ENCODE assay signal across 14 cellular contexts in genomic region chr4:104879367-104879766, GRCh38.
DNase-seq lines count a peak whose midpoint lies in the region; ATAC-seq and TF ChIP-seq lines count a peak whose summit lies in the region.
"Had no signal": no experiment of that assay in that cellular context is flagged by ENCODE, and none has a peak within 500 bp of the region (broad histone marks: within the 10 kb centered on the region; RNA-seq: fewer than 3 reads in every experiment).

No MANE protein-coding gene starts in this region.

- no peak overlapping the region for H3K27ac Mint-ChIP-seq in CD8-positive, alpha-beta T cell
- H3K27ac Mint-ChIP-seq: B cell, nephron had no signal

- H3K9me3 ChIP-seq in CD8-positive, alpha-beta T cell (ENCODE audit: low read length), result no peaks in the 10 kb centered on the region
- H3K9me3 ChIP-seq in adipocyte (ENCODE audit: control insufficient read depth, low read length), result no peaks in the 10 kb centered on the region

- no peak for TF ChIP-seq CTCF in CD8-positive, alpha-beta T cell (IDR thresholded peaks at IDR 0.05)

- ATAC-seq in CD8-positive, alpha-beta T cell, result no peak
- ATAC-seq in GM19455 (IDR thresholded peaks at IDR 0.05; ENCODE audit: unreplicated experiment) (peak; percentile 67), HG03565 (IDR thresholded peaks at IDR 0.05; ENCODE audit: unreplicated experiment) (peak; percentile 47)

- no peak for DNase-seq in CD8-positive, alpha-beta T cell
- peak; percentile 25 for DNase-seq in adipocyte (ENCODE audit: low read depth)
- no peak for DNase-seq in COLO668 (lab: John Stamatoyannopoulos, UW; ENCODE audit: unreplicated experiment)
- no peak for DNase-seq in HuH-7 (ENCODE audit: low spot score)
- DNase-seq in SHP77 treated with DMSO at 0.1 percent for 48 hours (lab: John Stamatoyannopoulos, UW), result no peak
- DNase-seq in SW480 (ENCODE audit: low spot score), result no peak
- DNase-seq: brain microvascular endothelial cell; NCI-H526; stimulated activated CD8-positive, alpha-beta memory T cell treated with anti-CD3 and anti-CD28 coated beads, Interleukin-4, amount 100 ng/mL, for 48 hours had no signal

- intact Hi-C loops in CD8-positive, alpha-beta T cell (cut with DNase I, micrococcal nuclease), result no loop called here

- H3K27ac ChIP-seq in CD8-positive, alpha-beta T cell (ENCODE audit: low read depth, low read length), result no peak overlapping the region
- H3K27ac ChIP-seq: brain microvascular endothelial cell had no signal

- no peaks in the 10 kb centered on the region for H3K36me3 ChIP-seq in CD8-positive, alpha-beta T cell (ENCODE audit: insufficient read depth, low read length)
- no peaks in the 10 kb centered on the region for H3K36me3 ChIP-seq in adipocyte (ENCODE audit: control insufficient read depth, insufficient read depth, low read length, severe bottlenecking)
- H3K36me3 ChIP-seq: brain microvascular endothelial cell had no signal

- no peak overlapping the region for H3K4me3 Mint-ChIP-seq in CD8-positive, alpha-beta T cell
- H3K4me3 Mint-ChIP-seq: B cell, nephron had no signal

- peaks cover 11% of the 10 kb centered on the region for H3K4me1 ChIP-seq in CD8-positive, alpha-beta T cell (ENCODE audit: insufficient read depth, low read length)
- no peaks in the 10 kb centered on the region for H3K4me1 ChIP-seq in adipocyte (ENCODE audit: control insufficient read depth, insufficient read depth, low read length)

- H3K4me1 Mint-ChIP-seq in CD8-positive, alpha-beta T cell (ENCODE audit: low read depth), result peaks cover 12% of the 10 kb centered on the region
- H3K4me1 Mint-ChIP-seq: B cell had no signal

- H3K9ac ChIP-seq in adipocyte (ENCODE audit: low read length), result no peak overlapping the region

- H3K36me3 Mint-ChIP-seq in CD8-positive, alpha-beta T cell, result no peaks in the 10 kb centered on the region

- H3K9me3 Mint-ChIP-seq in CD8-positive, alpha-beta T cell, result no peaks in the 10 kb centered on the region
- H3K9me3 Mint-ChIP-seq: nephron had no signal

- peak overlapping the region; percentile 7 for H3K4me3 ChIP-seq in CD8-positive, alpha-beta T cell (ENCODE audit: low read depth, low read length)
- no peak overlapping the region for H3K4me3 ChIP-seq in adipocyte (ENCODE audit: low read length)
- H3K4me3 ChIP-seq: smooth muscle cell had no signal

- H3K27me3 Mint-ChIP-seq in CD8-positive, alpha-beta T cell (ENCODE audit: low read depth), result no peaks in the 10 kb centered on the region

- CTCF ChIA-PET in CD8-positive, alpha-beta T cell (lab: Charles Lee), result no interaction called here

- POLR2A ChIA-PET in CD8-positive, alpha-beta T cell (lab: Charles Lee), result no interaction called here

- H3K27me3 ChIP-seq in CD8-positive, alpha-beta T cell (ENCODE audit: insufficient read depth, low read length), result no peaks in the 10 kb centered on the region
- H3K27me3 ChIP-seq in adipocyte (replicated peaks; ENCODE audit: control insufficient read depth, insufficient read depth, low read length), result no peaks in the 10 kb centered on the region
- H3K27me3 ChIP-seq: brain microvascular endothelial cell had no signal
